ENCODE assay signal across 10 cellular contexts in the genomic region with DNA sequence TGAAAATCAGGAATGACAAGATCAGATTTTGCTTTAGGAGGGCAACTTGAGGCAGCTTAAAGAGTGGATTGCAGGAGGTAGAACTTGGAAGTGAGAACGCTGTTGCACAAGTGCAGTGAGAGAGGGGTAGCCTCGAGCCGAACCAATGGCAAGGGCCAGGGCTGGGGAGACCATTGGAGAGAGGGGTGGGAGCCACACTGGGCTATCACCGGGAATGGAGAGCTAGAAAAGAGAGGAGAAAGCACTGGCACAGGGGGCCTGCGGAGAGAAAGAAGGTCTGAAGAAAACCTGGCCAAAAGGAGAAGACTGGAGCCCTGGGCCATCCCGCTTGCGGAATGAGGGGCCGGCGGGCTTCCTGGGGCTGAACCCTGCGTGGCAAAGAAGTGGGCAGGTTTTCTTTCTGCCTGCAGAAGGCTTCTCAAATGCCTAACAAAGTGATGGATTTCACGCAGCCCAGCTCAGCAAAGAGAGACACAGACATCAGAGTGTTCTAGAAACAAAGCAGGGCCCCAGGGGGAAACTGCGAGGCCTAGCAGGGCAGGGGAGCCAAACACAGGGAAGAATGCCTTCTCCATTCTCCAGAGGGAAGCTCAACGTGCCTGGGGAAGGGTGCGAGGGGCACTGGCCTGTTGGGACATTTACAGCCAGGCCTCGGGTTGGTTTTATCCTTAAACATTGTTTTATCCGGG. TPM values are rescaled to one million over a fixed set of nuclear protein-coding genes. Genes with fewer than 3 reads are reported as not detected.
DNase-seq lines count a peak whose midpoint lies in the region; ATAC-seq lines count a peak whose summit lies in the region.
"Had no signal": no experiment of that assay in that cellular context is flagged by ENCODE, and none has a peak within 500 bp of the region (broad histone marks: within the 10 kb centered on the region; RNA-seq: fewer than 3 reads in every experiment).

No MANE protein-coding gene starts in this region.

- no peak for DNase-seq in stimulated activated naive CD8-positive, alpha-beta T cell treated with anti-CD3 and anti-CD28 coated beads, Interleukin-15, Interleukin-2, amounts not matched to agents 100 U/mL and 50 U/mL, for 24 hours
- DNase-seq in naive B cell (no peak), NCI-H446 treated with DMSO at 0.1 percent for 48 hours (lab: John Stamatoyannopoulos, UW) (no peak), NCI-H2171 treated with DMSO at 0.1 percent for 48 hours (lab: John Stamatoyannopoulos, UW) (no peak), NCI-H1417 treated with DMSO at 0.1 percent for 48 hours (lab: John Stamatoyannopoulos, UW) (no peak), NCI-H748 (lab: John Stamatoyannopoulos, UW; ENCODE audit: unreplicated experiment) (no peak)
- DNase-seq: mesenchymal stem cell had no signal

- H3K4me3 Mint-ChIP-seq in stimulated activated naive CD8-positive, alpha-beta T cell treated with anti-CD3 and anti-CD28 coated beads, Interleukin-15, Interleukin-2, amounts not matched to agents 100 ng/mL and 50 ng/mL, for 24 hours, result peak overlapping the region; percentile 53
- peak overlapping the region; percentile 70 for H3K4me3 Mint-ChIP-seq in activated T-helper 17 cell treated with anti-CD3 and anti-CD28 coated beads, Interleukin-2, amount 50 U/mL, for 72 hours
- peak overlapping the region; percentile 70 to 94 (median 88) for H3K4me3 Mint-ChIP-seq in naive B cell

- H3K27ac Mint-ChIP-seq in stimulated activated naive CD8-positive, alpha-beta T cell treated with anti-CD3 and anti-CD28 coated beads, Interleukin-15, Interleukin-2, amounts not matched to agents 100 ng/mL and 50 ng/mL, for 24 hours, result peak overlapping the region; percentile 42
- no peak overlapping the region for H3K27ac Mint-ChIP-seq in activated T-helper 17 cell treated with anti-CD3 and anti-CD28 coated beads, Interleukin-2, amount 50 U/mL, for 72 hours
- peak overlapping the region in 5 of 6 donors; percentile 89 to 97 (median 94) for H3K27ac Mint-ChIP-seq in naive B cell

- H3K4me1 Mint-ChIP-seq in stimulated activated naive CD8-positive, alpha-beta T cell treated with anti-CD3 and anti-CD28 coated beads, Interleukin-15, Interleukin-2, amounts not matched to agents 100 ng/mL and 50 ng/mL, for 24 hours (ENCODE audit: low read depth), result peaks cover 33% of the 10 kb centered on the region
- H3K4me1 Mint-ChIP-seq in activated T-helper 17 cell treated with anti-CD3 and anti-CD28 coated beads, Interleukin-2, amount 50 U/mL, for 72 hours, result no peaks in the 10 kb centered on the region
- peaks cover 23 to 40% (median 28%) of the 10 kb centered on the region in 3 donors for H3K4me1 Mint-ChIP-seq in naive B cell

- H3K9me3 Mint-ChIP-seq in stimulated activated naive CD8-positive, alpha-beta T cell treated with anti-CD3 and anti-CD28 coated beads, Interleukin-15, Interleukin-2, amounts not matched to agents 100 ng/mL and 50 ng/mL, for 24 hours, result no peaks in the 10 kb centered on the region
- H3K9me3 Mint-ChIP-seq in activated T-helper 17 cell treated with anti-CD3 and anti-CD28 coated beads, Interleukin-2, amount 50 U/mL, for 72 hours, result no peaks in the 10 kb centered on the region
- H3K9me3 Mint-ChIP-seq in naive B cell, result no peaks in the 10 kb centered on the region

- H3K27me3 Mint-ChIP-seq in stimulated activated naive CD8-positive, alpha-beta T cell treated with anti-CD3 and anti-CD28 coated beads, Interleukin-15, Interleukin-2, amounts not matched to agents 100 ng/mL and 50 ng/mL, for 24 hours, result no peaks in the 10 kb centered on the region
- H3K27me3 Mint-ChIP-seq in activated T-helper 17 cell treated with anti-CD3 and anti-CD28 coated beads, Interleukin-2, amount 50 U/mL, for 72 hours, result no peaks in the 10 kb centered on the region
- H3K27me3 Mint-ChIP-seq in naive B cell, result no peaks in the 10 kb centered on the region

- peaks cover 11% of the 10 kb centered on the region for H3K36me3 Mint-ChIP-seq in stimulated activated naive CD8-positive, alpha-beta T cell treated with anti-CD3 and anti-CD28 coated beads, Interleukin-15, Interleukin-2, amounts not matched to agents 100 ng/mL and 50 ng/mL, for 24 hours (ENCODE audit: low read depth)
- H3K36me3 Mint-ChIP-seq in activated T-helper 17 cell treated with anti-CD3 and anti-CD28 coated beads, Interleukin-2, amount 50 U/mL, for 72 hours (ENCODE audit: low read depth), result peaks cover 14% of the 10 kb centered on the region
- H3K36me3 Mint-ChIP-seq in naive B cell, result peaks cover 4 to 10% of the 10 kb centered on the region in 2 donors

- no peak for ATAC-seq in stimulated activated naive CD8-positive, alpha-beta T cell treated with anti-CD3 and anti-CD28 coated beads, Interleukin-15, Interleukin-2, amounts not matched to agents 100 U/mL and 50 U/mL, for 24 hours
- ATAC-seq in activated T-helper 17 cell treated with anti-CD3 and anti-CD28 coated beads, Interleukin-2, amount 50 U/mL, for 72 hours (replicated peaks), result no peak
- ATAC-seq in naive B cell (ENCODE audit: low read depth in 2 of 2), result no peak

RNA-seq across cellular contexts. Expression of a gene that starts 1.2 kb away (rescaled TPM):
- total RNA-seq in activated T-helper 17 cell treated with anti-CD3 and anti-CD28 coated beads, Interleukin-2, amount 50 U/mL, for 72 hours, result 10 to 100 TPM in 1 of 2 donors, 1 to 10 TPM in 1; 3.8 to 17.7 TPM
- 10 to 100 TPM in 4 of 6 donors, 1 to 10 TPM in 2; 4.9 to 15.7 (median 11.2) TPM for polyA plus RNA-seq in naive B cell (ENCODE audit: low read depth in 6 of 6)

RNA-seq across cellular contexts. Expression of a gene that starts 16.5 kb away (rescaled TPM):
- total RNA-seq in activated T-helper 17 cell treated with anti-CD3 and anti-CD28 coated beads, Interleukin-2, amount 50 U/mL, for 72 hours, result under 1 TPM in 1 of 2 donors, not detected in 1; 0.82 TPM
- not detected for polyA plus RNA-seq in naive B cell (ENCODE audit: low read depth in 6 of 6)
- total RNA-seq: H4 had no signal
